Comparison of ENCODE assay signal across 28 cellular contexts in the genomic region with DNA sequence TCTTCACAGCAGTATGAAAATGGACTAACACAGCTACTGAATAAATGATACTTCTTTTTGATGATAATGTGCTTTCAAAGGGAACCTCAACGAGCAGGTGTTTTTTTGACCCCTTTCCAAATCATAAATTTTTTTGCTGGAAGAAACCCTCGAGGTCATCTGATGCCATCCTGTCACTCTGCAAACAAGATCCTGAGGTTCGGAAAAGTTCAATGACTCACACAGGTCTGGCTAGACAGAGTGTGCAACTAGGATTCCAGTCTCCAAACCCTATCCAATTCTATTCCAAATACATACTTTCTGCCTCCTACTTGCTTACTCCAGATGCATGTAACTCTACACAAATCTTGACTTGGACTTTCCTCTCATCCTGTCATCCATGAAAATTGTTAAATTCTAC.
DNase-seq lines count a peak whose midpoint lies in the region; ATAC-seq and TF ChIP-seq lines count a peak whose summit lies in the region.
"Had no signal": no experiment of that assay in that cellular context is flagged by ENCODE, and none has a peak within 500 bp of the region (broad histone marks: within the 10 kb centered on the region; RNA-seq: fewer than 3 reads in every experiment).

No MANE protein-coding gene starts in this region.

- CTCF ChIA-PET in RWPE1 (lab: Yijun Ruan, JAX), result no interaction called here

- H3K4me3 ChIP-seq in gastrocnemius medialis (no peak overlapping the region), uterus (no peak overlapping the region)
- H3K4me3 ChIP-seq: GM12878, left lung, MG63, prostate gland, thoracic aorta had no signal

- H3K27me3 ChIP-seq in gastrocnemius medialis, result no peaks in the 10 kb centered on the region
- no peaks in the 10 kb centered on the region for H3K27me3 ChIP-seq in uterus
- H3K27me3 ChIP-seq: brain microvascular endothelial cell, left lung, MG63 had no signal

- no peaks in the 10 kb centered on the region for H3K36me3 ChIP-seq in gastrocnemius medialis
- H3K36me3 ChIP-seq in uterus, result no peaks in the 10 kb centered on the region
- H3K36me3 ChIP-seq: brain microvascular endothelial cell, left lung, prostate gland, thoracic aorta had no signal

- TF ChIP-seq CTCF in RWPE1 (conservative IDR thresholded peaks at IDR 0.05; ENCODE audit: low read depth) (no peak), gastrocnemius medialis (IDR thresholded peaks at IDR 0.05 in 4 of 5, conservative IDR thresholded peaks at IDR 0.05 in 1 of 5) (no peak), uterus (IDR thresholded peaks at IDR 0.05) (no peak)

- H3K9me3 ChIP-seq in gastrocnemius medialis, result no peaks in the 10 kb centered on the region
- H3K9me3 ChIP-seq in uterus, result no peaks in the 10 kb centered on the region
- H3K9me3 ChIP-seq: left lung, MG63, prostate gland, thoracic aorta had no signal

- TF ChIP-seq POLR2A in gastrocnemius medialis (IDR thresholded peaks at IDR 0.05), result no peak
- TF ChIP-seq POLR2A in uterus (IDR thresholded peaks at IDR 0.05), result no peak

- in situ Hi-C loops in gastrocnemius medialis (cut with MboI; ENCODE audit: low sequenced_read_pairs in 4 of 4), result no loop called here

- DNase-seq in DMS53 (lab: John Stamatoyannopoulos, UW) (peak; percentile 42), DMS53 treated with DMSO at 0.1 percent for 48 hours (lab: John Stamatoyannopoulos, UW; ENCODE audit: unreplicated experiment) (no peak), RWPE1 (ENCODE audit: low spot score) (peak; percentile 16), iris pigment epithelial cell (ENCODE audit: low read depth) (peak; percentile 42), gastrocnemius medialis (peak in 1 of 2 donors; percentile 53), activated T-cell treated with anti-CD3 and anti-CD28 coated beads for 4 hours (no peak), uterus (no peak)
- DNase-seq: activated CD4-positive, alpha-beta T cell treated with anti-CD3 and anti-CD28 coated beads, Interleukin-2, amount 10 ng/mL, durations not matched to agents 24 days and 14 days; activated CD8-positive, alpha-beta memory T cell treated with anti-CD3 and anti-CD28 coated beads, Interleukin-2, amount 10 ng/mL, durations not matched to agents 7 days and 5 days; activated naive CD4-positive, alpha-beta T cell; activated T-cell treated with anti-CD3 and anti-CD28 coated beads, Interleukin-2, amount 50 U/mL, for 72 hours; brain microvascular endothelial cell; CD4-positive, CD25-positive, alpha-beta regulatory T cell; effector memory CD4-positive, alpha-beta T cell; foreskin fibroblast; left lung; MG63; naive B cell; NCI-H1417 treated with DMSO at 0.1 percent for 48 hours; NCI-H2081 treated with DMSO at 0.1 percent for 48 hours; SIG-M5; T-helper 9 cell had no signal

- H3K27ac ChIP-seq in RWPE1, result no peak overlapping the region
- H3K27ac ChIP-seq in gastrocnemius medialis, result peak overlapping the region; percentile 76 to 87 (median 83)
- H3K27ac ChIP-seq in uterus, result no peak overlapping the region
- H3K27ac ChIP-seq: 22Rv1, brain microvascular endothelial cell, HL-60, left lung, prostate gland had no signal

- intact Hi-C loops in gastrocnemius medialis (cut with DNase I; ENCODE audit: low total_unique reads), result loop anchor here (2.0 to 10.0 kb wide), 3 partner anchors 30 to 344 kb away; partner anchors contain the start of gene NEDD4
- intact Hi-C loops in uterus (cut with DNase I; ENCODE audit: low total_unique reads), result no loop called here

- POLR2A ChIA-PET in RWPE1 (lab: Yijun Ruan, JAX; ENCODE audit: low non-redundant PET), result no interaction called here

- peak; percentile 95 to 96 for ATAC-seq in gastrocnemius medialis
- no peak for ATAC-seq in GM21447 (IDR thresholded peaks at IDR 0.05; ENCODE audit: unreplicated experiment)
- ATAC-seq: activated CD8-positive, alpha-beta memory T cell treated with anti-CD3 and anti-CD28 coated beads, Interleukin-2, amount 10 ng/mL, durations not matched to agents 7 days and 5 days; activated T-cell treated with anti-CD3 and anti-CD28 coated beads, Interleukin-2, amount 50 U/mL, for 72 hours; GM12878; left lung had no signal

- H3K4me1 ChIP-seq in gastrocnemius medialis (peaks cover 51 to 59% of the 10 kb centered on the region in 2 donors), uterus (no peaks in the 10 kb centered on the region)
- H3K4me1 ChIP-seq: left lung, prostate gland had no signal

Comparison
In these comparisons a context has a peak if more than half of its experiments do, and no peak if none do; other contexts are left out.
1. DNase-seq: peak in DMS53 (single experiment), RWPE1 (single experiment) and iris pigment epithelial cell (single experiment); none in DMS53 treated with DMSO at 0.1 percent for 48 hours (single experiment), activated T-cell treated with anti-CD3 and anti-CD28 coated beads for 4 hours (single experiment) and uterus (0 of 2).
2. H3K27ac ChIP-seq: peak in gastrocnemius medialis (4 of 4); none in RWPE1 (single experiment) and uterus (0 of 2).